8 cellular contexts compared by ENCODE assay signal in the genomic region with DNA sequence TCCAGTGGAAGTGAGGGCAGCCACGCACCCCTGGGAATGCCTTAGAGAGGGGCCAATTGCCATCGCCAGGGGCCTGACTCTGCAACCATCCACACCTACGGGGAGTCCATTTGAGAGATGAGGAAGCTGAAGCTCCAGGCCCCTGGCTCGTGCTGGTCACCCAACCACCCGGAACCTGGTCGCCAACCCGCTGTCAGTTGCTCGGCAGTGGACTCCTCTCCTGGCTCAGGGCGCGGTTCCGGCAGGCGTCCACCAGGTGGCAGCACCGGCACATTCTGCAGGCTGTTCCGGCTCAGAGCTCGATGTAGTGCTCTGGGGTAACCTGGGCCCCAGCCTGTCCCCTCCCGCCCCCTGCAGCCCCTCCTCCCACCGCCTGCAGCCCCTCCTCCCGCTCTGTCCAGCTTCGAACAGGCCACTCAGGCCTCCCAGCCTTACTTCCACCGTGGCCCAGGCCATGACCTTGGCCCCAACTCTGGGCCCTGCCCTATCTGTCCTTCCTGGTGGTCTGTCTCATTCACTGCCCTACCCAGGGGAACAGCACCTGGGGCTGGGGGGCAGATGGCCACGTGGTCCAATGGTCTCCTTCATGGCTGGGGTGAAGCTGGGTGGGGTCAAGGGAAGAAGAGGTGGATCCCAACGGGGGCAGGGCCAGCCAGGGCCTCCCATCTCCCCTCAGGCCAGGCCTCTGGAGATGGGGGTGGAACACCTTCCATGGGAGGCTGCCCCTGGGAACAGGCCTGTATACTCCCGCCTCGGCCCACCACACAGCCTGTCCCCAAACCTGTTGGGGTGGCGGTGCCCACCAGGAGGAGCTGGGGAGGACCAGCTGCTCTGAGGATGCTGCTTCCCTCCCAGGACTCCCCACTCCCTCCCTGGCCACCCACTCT. TPM values are rescaled to one million over a fixed set of nuclear protein-coding genes. Genes with fewer than 3 reads are reported as not detected.
DNase-seq lines count a peak whose midpoint lies in the region; ATAC-seq and TF ChIP-seq lines count a peak whose summit lies in the region.

No MANE protein-coding gene starts in this region.

- CTCF ChIA-PET in GM10248 (lab: Yijun Ruan, JAX): interaction anchor here (0.6 to 7.7 kb wide), 27 partner anchors 12 to 898 kb away, joined by 3 to 136 read pairs (median 4); a partner anchor contains a TSS
- CTCF ChIA-PET in activated B cell treated with CpG ODN at 0.5 μM for 24 hours (lab: Charles Lee): interaction anchor here (0.6 to 6.7 kb wide), 12 partner anchors 15 to 291 kb away, joined by 3 to 59 read pairs (median 3); a partner anchor contains a TSS

- peak; percentile 93 for DNase-seq in GM10248 (ENCODE audit: extremely low spot score)
- DNase-seq in NCI-H2227 treated with DMSO at 0.1 percent for 48 hours (lab: John Stamatoyannopoulos, UW): peak; percentile 71
- DNase-seq in activated B cell treated with CpG ODN at 0.5 μM for 24 hours: peak; percentile 90
- DNase-seq in cardiac fibroblast (ENCODE audit: low read depth in 2 of 2): peak; percentile 80 to 87
- DNase-seq in islet precursor cell: peak; percentile 98
- peak; percentile 80 to 93 for DNase-seq in stimulated activated CD4-positive, alpha-beta T cell treated with anti-CD3 and anti-CD28 coated beads, Interleukin-1b, Interleukin-23, amount 100 ng/mL, for 1 hour (ENCODE audit: low read depth in 2 of 2)

- POLR2A ChIA-PET in GM10248 (lab: Yijun Ruan, JAX) (interaction anchor here (0.5 to 1.0 kb wide), 2 partner anchors 16 to 60 kb away, joined by 3 to 5 read pairs; a partner anchor contains a TSS), activated B cell treated with CpG ODN at 0.5 μM for 24 hours (lab: Charles Lee) (interaction anchor here (0.7 to 1.2 kb wide), 3 partner anchors 20 to 57 kb away, joined by 3 to 13 read pairs (median 4); no protein-coding TSS in a partner anchor)

- H3K4me1 Mint-ChIP-seq in activated B cell treated with CpG ODN at 0.5 μM for 24 hours: peaks cover 3% of the 10 kb centered on the region

- H3K4me3 Mint-ChIP-seq in activated B cell treated with CpG ODN at 0.5 μM for 24 hours: no peak overlapping the region

- intact Hi-C loops in activated B cell treated with CpG ODN at 0.5 μM for 24 hours (cut with micrococcal nuclease): loop anchor here (1.0 to 2.0 kb wide), 5 partner anchors 32 to 277 kb away; a partner anchor contains a TSS

- H3K27me3 Mint-ChIP-seq in activated B cell treated with CpG ODN at 0.5 μM for 24 hours: no peaks in the 10 kb centered on the region

- no peak overlapping the region for H3K4me3 ChIP-seq in cardiac fibroblast (replicated peaks in 1 of 2; ENCODE audit: low read depth in 2 of 2, low read length in 2 of 2)

- peaks cover 2% of the 10 kb centered on the region for H3K9me3 Mint-ChIP-seq in activated B cell treated with CpG ODN at 0.5 μM for 24 hours

- TF ChIP-seq CTCF in GM10248 (IDR thresholded peaks at IDR 0.05; ENCODE audit: control extremely low read depth, extremely low read depth, low read depth, missing control alignments): peak; percentile 99
- no peak for TF ChIP-seq CTCF in activated B cell treated with CpG ODN at 0.5 μM for 24 hours (IDR thresholded peaks at IDR 0.05)
- TF ChIP-seq CTCF in cardiac fibroblast (IDR thresholded peaks at IDR 0.05; ENCODE audit: low read depth, low read length): peak; percentile 91

- ATAC-seq in HG02885 (IDR thresholded peaks at IDR 0.05; ENCODE audit: poor library complexity, unreplicated experiment) (peak; percentile 73), activated B cell treated with CpG ODN at 0.5 μM for 24 hours (ENCODE audit: low read depth) (peak; percentile 98), HG03469 (IDR thresholded peaks at IDR 0.05; ENCODE audit: unreplicated experiment) (no peak)

- peaks cover 30% of the 10 kb centered on the region for H3K36me3 Mint-ChIP-seq in activated B cell treated with CpG ODN at 0.5 μM for 24 hours (ENCODE audit: low read depth)

- no peak overlapping the region for H3K27ac Mint-ChIP-seq in activated B cell treated with CpG ODN at 0.5 μM for 24 hours

RNA-seq across cellular contexts. Expression of a gene that starts 15.7 kb away (rescaled TPM):
- total RNA-seq in activated B cell treated with CpG ODN at 0.5 μM for 24 hours: 47.9 and 51.2 TPM in 2 replicates

RNA-seq across cellular contexts. Expression of a gene that starts 26.9 kb away (rescaled TPM):
- 72.8 and 80.8 TPM in 2 replicates for total RNA-seq in activated B cell treated with CpG ODN at 0.5 μM for 24 hours

RNA-seq across cellular contexts. Expression of a gene that starts 32.2 kb away (rescaled TPM):
- 3.0 and 3.1 TPM in 2 replicates for total RNA-seq in activated B cell treated with CpG ODN at 0.5 μM for 24 hours

RNA-seq across cellular contexts. Expression of a gene that starts 44.7 kb away (rescaled TPM):
- total RNA-seq in activated B cell treated with CpG ODN at 0.5 μM for 24 hours: 0.18 and 0.39 TPM in 2 replicates
